26 cellular contexts compared by ENCODE assay signal in genomic region chr14:91731018-91731417, GRCh38. TPM values are rescaled to one million over a fixed set of nuclear protein-coding genes. Genes with fewer than 3 reads are reported as not detected.
DNase-seq lines count a peak whose midpoint lies in the region; ATAC-seq, FAIRE-seq and TF ChIP-seq lines count a peak whose summit lies in the region.
"Had no signal": no experiment of that assay in that cellular context is flagged by ENCODE, and none has a peak within 500 bp of the region (broad histone marks: within the 10 kb centered on the region; RNA-seq: fewer than 3 reads in every experiment).

No MANE protein-coding gene starts in this region.

- peaks cover 7% of the 10 kb centered on the region for H3K4me1 Mint-ChIP-seq in type B pancreatic cell (ENCODE audit: unreplicated experiment)
- H3K4me1 Mint-ChIP-seq: CD14-positive monocyte; CD8-positive, alpha-beta memory T cell had no signal

- H3K36me3 ChIP-seq in body of pancreas (replicated peaks in 1 of 2; ENCODE audit: insufficient read depth in 1 of 2, low read depth in 2 of 2) = no peaks in the 10 kb centered on the region
- H3K36me3 ChIP-seq in pancreas = no peaks in the 10 kb centered on the region
- H3K36me3 ChIP-seq in sigmoid colon = no peaks in the 10 kb centered on the region
- H3K36me3 ChIP-seq: BE2C; BLaER1 treated with 17β-estradiol and CSF1 and Interleukin-3, amounts not matched to agents 10 nM and 100 nM; HAP-1 had no signal

- no peak for TF ChIP-seq POLR2A in body of pancreas (IDR thresholded peaks at IDR 0.05)
- no peak for TF ChIP-seq POLR2A in sigmoid colon (IDR thresholded peaks at IDR 0.05)

- no peaks in the 10 kb centered on the region for H3K9me3 Mint-ChIP-seq in type B pancreatic cell
- H3K9me3 Mint-ChIP-seq: CD4-positive, alpha-beta T cell; CD8-positive, alpha-beta memory T cell; HFFc6 had no signal

- intact Hi-C loops in body of pancreas (cut with DNase I) (no loop called here), pancreas (cut with DNase I) (no loop called here), sigmoid colon (cut with DNase I) (no loop called here)

- no peak overlapping the region for H3K4me3 ChIP-seq in body of pancreas
- no peak overlapping the region for H3K4me3 ChIP-seq in pancreas
- no peak overlapping the region for H3K4me3 ChIP-seq in sigmoid colon
- H3K4me3 ChIP-seq: A549; BLaER1 treated with 17β-estradiol and CSF1 and Interleukin-3, amounts not matched to agents 10 nM and 100 nM; GM12878; HAP-1 had no signal

- no peaks in the 10 kb centered on the region for H3K27me3 Mint-ChIP-seq in type B pancreatic cell
- H3K27me3 Mint-ChIP-seq: CD4-positive, alpha-beta T cell had no signal

- TF ChIP-seq CTCF in body of pancreas (IDR thresholded peaks at IDR 0.05) (no peak), pancreas (IDR thresholded peaks at IDR 0.05) (no peak), type B pancreatic cell (conservative IDR thresholded peaks at IDR 0.05) (no peak), sigmoid colon (IDR thresholded peaks at IDR 0.05) (no peak)

- no peak for TF ChIP-seq EP300 in sigmoid colon (IDR thresholded peaks at IDR 0.05)

- peak overlapping the region; percentile 21 for H3K27ac Mint-ChIP-seq in type B pancreatic cell
- H3K27ac Mint-ChIP-seq: CD14-positive monocyte; CD4-positive, alpha-beta T cell; HFFc6 had no signal

- peak; percentile 66 for ATAC-seq in body of pancreas
- ATAC-seq in pancreas = peak in 3 of 4 donors; percentile 54 to 70 (median 64)
- ATAC-seq: A549, GM12878 had no signal

- H3K27me3 ChIP-seq in body of pancreas = no peaks in the 10 kb centered on the region
- H3K27me3 ChIP-seq in pancreas = no peaks in the 10 kb centered on the region
- H3K27me3 ChIP-seq in sigmoid colon = no peaks in the 10 kb centered on the region
- H3K27me3 ChIP-seq: BE2C; BLaER1 treated with 17β-estradiol and CSF1 and Interleukin-3, amounts not matched to agents 10 nM and 100 nM had no signal

- H3K36me3 Mint-ChIP-seq in type B pancreatic cell = no peaks in the 10 kb centered on the region
- H3K36me3 Mint-ChIP-seq: CD14-positive monocyte had no signal

- no peak overlapping the region for H3K27ac ChIP-seq in body of pancreas
- H3K27ac ChIP-seq in pancreas = no peak overlapping the region
- H3K27ac ChIP-seq in sigmoid colon = peak overlapping the region in 1 of 4 donors; percentile 68
- H3K27ac ChIP-seq: A549; BLaER1 treated with 17β-estradiol and CSF1 and Interleukin-3, amounts not matched to agents 10 nM and 100 nM had no signal

- 31 to 46% methylated on average over 2 of the region's 2 CpGs for WGBS in body of pancreas, 2 donors
- 39 to 49% methylated on average over 2 of the region's 2 CpGs for WGBS in pancreas, 2 donors
- 66 to 90% methylated on average over 2 of the region's 2 CpGs for WGBS in sigmoid colon, 2 donors

- H3K9me3 ChIP-seq in body of pancreas (no peaks in the 10 kb centered on the region), pancreas (no peaks in the 10 kb centered on the region), sigmoid colon (no peaks in the 10 kb centered on the region)
- H3K9me3 ChIP-seq: A549; BE2C; BLaER1 treated with 17β-estradiol and CSF1 and Interleukin-3, amounts not matched to agents 10 nM and 100 nM; HAP-1 had no signal

- H3K4me3 Mint-ChIP-seq in type B pancreatic cell = peak overlapping the region; percentile 24
- H3K4me3 Mint-ChIP-seq: CD14-positive monocyte; CD4-positive, alpha-beta T cell; CD8-positive, alpha-beta memory T cell; HFFc6 had no signal

- no peak for FAIRE-seq in pancreas (lab: Jason Lieb, UNC)
- FAIRE-seq: A549, D721Med, GM12878, H54 had no signal

- H3K4me1 ChIP-seq in body of pancreas = no peaks in the 10 kb centered on the region
- peaks cover 0 to 6% (median 0%) of the 10 kb centered on the region in 3 donors for H3K4me1 ChIP-seq in pancreas
- H3K4me1 ChIP-seq in sigmoid colon = peaks cover 0 to 53% (median 19%) of the 10 kb centered on the region in 4 donors
- H3K4me1 ChIP-seq: A549; BE2C; BLaER1 treated with 17β-estradiol and CSF1 and Interleukin-3, amounts not matched to agents 10 nM and 100 nM; HAP-1 had no signal

- DNase-seq in HT-29 (ENCODE audit: low spot score) (peak; percentile 45), body of pancreas (peak in 1 of 4 donors; percentile 37), pancreas (no peak), type B pancreatic cell (ENCODE audit: extremely low spot score, unreplicated experiment) (no peak), RKO (ENCODE audit: low spot score) (no peak), sigmoid colon (no peak), NCI-H2196 (lab: John Stamatoyannopoulos, UW; ENCODE audit: unreplicated experiment) (no peak)
- DNase-seq: 8988T; ACHN; AML-193; BE2C; CD4-positive, alpha-beta T cell; CD8-positive, alpha-beta memory T cell; DMS 273 treated with DMSO at 0.1 percent for 48 hours; DMS79; EL; GDM1; GOT3; HFFc6 had no signal

RNA-seq across cellular contexts. Expression of gene CATSPERB, which starts 0.9 kb away (rescaled TPM):
- 0.03 and 0.61 TPM in 2 replicates for total RNA-seq in HT-29 (2014; rRNA removed; shearing (Covaris generic))
- total RNA-seq in body of pancreas (10 to 100 TPM; 20.4 to 70.0 TPM), pancreas (10 to 100 TPM; 16.5 to 40.0 (median 18.6) TPM), type B pancreatic cell (ENCODE audit: low replicate concordance) (2.0 and 2.5 TPM in 2 replicates), sigmoid colon (1 to 10 TPM in 2 of 4 donors, under 1 TPM in 2; 0.14 to 6.7 (median 0.87) TPM)
- polyA plus RNA-seq in pancreas (10 to 100 TPM in 1 of 2 donors, 1 to 10 TPM in 1; 6.0 to 24.9 TPM), sigmoid colon (1 to 10 TPM in 2 of 3 donors, under 1 TPM in 1; 0.60 to 1.9 (median 1.6) TPM)
- total RNA-seq: GM12878, HFFc6 had no signal
- polyA plus RNA-seq: CD14-positive monocyte, GM12878 had no signal
